Comparison of ENCODE assay signal across 2 cellular contexts in genomic region chr1:11227106-11228077, GRCh38.
TF ChIP-seq lines count a peak whose summit lies in the region.

No MANE protein-coding gene starts in this region.

TF ChIP-seq in HEK293, 187 proteins besides CTCF, POLR2A, EP300 and RAD21:
- TF ChIP-seq, protein P1, sequence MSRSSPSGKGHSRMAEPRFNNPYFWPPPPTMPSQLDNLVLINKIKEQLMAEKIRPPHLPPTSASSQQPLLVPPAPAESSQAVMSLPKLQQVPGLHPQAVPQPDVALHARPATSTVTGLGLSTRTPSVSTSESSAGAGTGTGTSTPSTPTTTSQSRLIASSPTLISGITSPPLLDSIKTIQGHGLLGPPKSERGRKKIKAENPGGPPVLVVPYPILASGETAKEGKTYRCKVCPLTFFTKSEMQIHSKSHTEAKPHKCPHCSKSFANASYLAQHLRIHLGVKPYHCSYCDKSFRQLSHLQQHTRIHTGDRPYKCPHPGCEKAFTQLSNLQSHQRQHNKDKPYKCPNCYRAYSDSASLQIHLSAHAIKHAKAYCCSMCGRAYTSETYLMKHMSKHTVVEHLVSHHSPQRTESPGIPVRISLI (tag by site-specific recombination; IDR thresholded peaks at IDR 0.05), result peak; percentile 53; the same call in 1 of the 2 replicates
- TF ChIP-seq ZNF549 (tag by site-specific recombination; IDR thresholded peaks at IDR 0.05), result no peak
- TF ChIP-seq KLF8 (tag by site-specific recombination; IDR thresholded peaks at IDR 0.05), result no peak

TF ChIP-seq in HepG2, 621 proteins besides CTCF, POLR2A, EP300 and RAD21:
- TF ChIP-seq ZNF615 (CRISPR knock-in tag; IDR thresholded peaks at IDR 0.05; ENCODE audit: borderline replicate concordance), result no peak
- TF ChIP-seq, protein P2, sequence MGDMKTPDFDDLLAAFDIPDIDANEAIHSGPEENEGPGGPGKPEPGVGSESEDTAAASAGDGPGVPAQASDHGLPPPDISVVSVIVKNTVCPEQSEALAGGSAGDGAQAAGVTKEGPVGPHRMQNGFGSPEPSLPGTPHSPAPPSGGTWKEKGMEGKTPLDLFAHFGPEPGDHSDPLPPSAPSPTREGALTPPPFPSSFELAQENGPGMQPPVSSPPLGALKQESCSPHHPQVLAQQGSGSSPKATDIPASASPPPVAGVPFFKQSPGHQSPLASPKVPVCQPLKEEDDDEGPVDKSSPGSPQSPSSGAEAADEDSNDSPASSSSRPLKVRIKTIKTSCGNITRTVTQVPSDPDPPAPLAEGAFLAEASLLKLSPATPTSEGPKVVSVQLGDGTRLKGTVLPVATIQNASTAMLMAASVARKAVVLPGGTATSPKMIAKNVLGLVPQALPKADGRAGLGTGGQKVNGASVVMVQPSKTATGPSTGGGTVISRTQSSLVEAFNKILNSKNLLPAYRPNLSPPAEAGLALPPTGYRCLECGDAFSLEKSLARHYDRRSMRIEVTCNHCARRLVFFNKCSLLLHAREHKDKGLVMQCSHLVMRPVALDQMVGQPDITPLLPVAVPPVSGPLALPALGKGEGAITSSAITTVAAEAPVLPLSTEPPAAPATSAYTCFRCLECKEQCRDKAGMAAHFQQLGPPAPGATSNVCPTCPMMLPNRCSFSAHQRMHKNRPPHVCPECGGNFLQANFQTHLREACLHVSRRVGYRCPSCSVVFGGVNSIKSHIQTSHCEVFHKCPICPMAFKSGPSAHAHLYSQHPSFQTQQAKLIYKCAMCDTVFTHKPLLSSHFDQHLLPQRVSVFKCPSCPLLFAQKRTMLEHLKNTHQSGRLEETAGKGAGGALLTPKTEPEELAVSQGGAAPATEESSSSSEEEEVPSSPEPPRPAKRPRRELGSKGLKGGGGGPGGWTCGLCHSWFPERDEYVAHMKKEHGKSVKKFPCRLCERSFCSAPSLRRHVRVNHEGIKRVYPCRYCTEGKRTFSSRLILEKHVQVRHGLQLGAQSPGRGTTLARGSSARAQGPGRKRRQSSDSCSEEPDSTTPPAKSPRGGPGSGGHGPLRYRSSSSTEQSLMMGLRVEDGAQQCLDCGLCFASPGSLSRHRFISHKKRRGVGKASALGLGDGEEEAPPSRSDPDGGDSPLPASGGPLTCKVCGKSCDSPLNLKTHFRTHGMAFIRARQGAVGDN (CRISPR knock-in tag; IDR thresholded peaks at IDR 0.05), result no peak
- no peak for TF ChIP-seq NKX3-1 (CRISPR knock-in tag; IDR thresholded peaks at IDR 0.05)
- TF ChIP-seq RFXANK (CRISPR knock-in tag; IDR thresholded peaks at IDR 0.05), result no peak
- TF ChIP-seq ELF3 (CRISPR knock-in tag; IDR thresholded peaks at IDR 0.05), result no peak
- no peak for TF ChIP-seq TEF (CRISPR knock-in tag; IDR thresholded peaks at IDR 0.05)
- no peak for TF ChIP-seq ZNF547 (CRISPR knock-in tag; IDR thresholded peaks at IDR 0.05)
- no peak for TF ChIP-seq CENPX (CRISPR knock-in tag; IDR thresholded peaks at IDR 0.05)
- TF ChIP-seq DMAP1 (CRISPR knock-in tag; IDR thresholded peaks at IDR 0.05), result no peak
- TF ChIP-seq TAF15 (IDR thresholded peaks at IDR 0.05; ENCODE audit: low read depth, low read length, poor library complexity, severe bottlenecking), result no peak
- TF ChIP-seq ZBTB34 (CRISPR knock-in tag; IDR thresholded peaks at IDR 0.05), result no peak
- TF ChIP-seq ZBTB42 (CRISPR knock-in tag; IDR thresholded peaks at IDR 0.05), result no peak
- no peak for TF ChIP-seq ARID4A (CRISPR knock-in tag; IDR thresholded peaks at IDR 0.05; ENCODE audit: borderline replicate concordance)
- TF ChIP-seq ZNF564 (CRISPR knock-in tag; IDR thresholded peaks at IDR 0.05), result no peak
